In genomic region chr16:4660454-4661007, GRCh38 we compare ENCODE assay signal across 8 cellular contexts. TPM values are rescaled to one million over a fixed set of nuclear protein-coding genes. Genes with fewer than 3 reads are reported as not detected.
A peak's percentile ranks its signal among the peaks of the same experiment; 100 is the strongest.
DNase-seq lines count a peak whose midpoint lies in the region; ATAC-seq, FAIRE-seq and TF ChIP-seq lines count a peak whose summit lies in the region.

No MANE protein-coding gene starts in this region.

- CTCF ChIA-PET in Calu3 (lab: Charles Lee): no interaction called here

- H3K27ac ChIP-seq in RWPE2 (ENCODE audit: poor library complexity, severe bottlenecking) (no peak overlapping the region), kidney (ENCODE audit: low read depth in 2 of 2, low read length in 2 of 2) (no peak overlapping the region)

- no peaks in the 10 kb centered on the region for H3K9me3 Mint-ChIP-seq in activated naive CD8-positive, alpha-beta T cell (ENCODE audit: low read depth)
- no peaks in the 10 kb centered on the region for H3K9me3 Mint-ChIP-seq in Calu3 (ENCODE audit: low read depth, unreplicated experiment)

- no peaks in the 10 kb centered on the region for H3K27me3 ChIP-seq in RWPE2 (ENCODE audit: insufficient read depth, poor library complexity, severe bottlenecking)

- intact Hi-C loops in kidney (cut with DNase I) (no loop called here), Calu3 (cut with micrococcal nuclease; ENCODE audit: unreplicated experiment) (no loop called here)

- peak overlapping the region; percentile 43 for H3K4me3 Mint-ChIP-seq in activated naive CD8-positive, alpha-beta T cell
- H3K4me3 Mint-ChIP-seq in Calu3 (ENCODE audit: low read depth, unreplicated experiment): no peak overlapping the region

- ATAC-seq in GM18498 (IDR thresholded peaks at IDR 0.05; ENCODE audit: unreplicated experiment) (peak; percentile 41), RWPE2 (ENCODE audit: low read depth) (peak; percentile 17; the same call in 1 of the 3 replicates)

- H3K9me3 ChIP-seq in RWPE2 (ENCODE audit: severe bottlenecking) (no peaks in the 10 kb centered on the region), kidney (ENCODE audit: control insufficient read depth in 1 of 2, low read length in 2 of 2) (no peaks in the 10 kb centered on the region)

- peak overlapping the region; percentile 34 for H3K27ac Mint-ChIP-seq in activated naive CD8-positive, alpha-beta T cell
- H3K27ac Mint-ChIP-seq in Calu3 (ENCODE audit: unreplicated experiment): no peak overlapping the region

- H3K9ac ChIP-seq in kidney (ENCODE audit: low read length in 2 of 2): no peak overlapping the region

- no peak for FAIRE-seq in kidney (lab: Jason Lieb, UNC)

- H3K4me1 ChIP-seq in RWPE2 (ENCODE audit: insufficient read depth, poor library complexity, severe bottlenecking) (peaks cover 15% of the 10 kb centered on the region), kidney (ENCODE audit: control insufficient read depth in 1 of 2, insufficient read depth in 1 of 2, low read depth in 1 of 2, low read length in 2 of 2) (peaks cover 4 to 28% of the 10 kb centered on the region in 2 donors)

- DNase-seq in RWPE2 (ENCODE audit: low spot score) (no peak), kidney (peak; percentile 90), Calu3 (no peak), SIG-M5 treated with dmso at 0.1 percent for 504 hours (lab: John Stamatoyannopoulos, UW; ENCODE audit: unreplicated experiment) (no peak), HuH-7.5 (ENCODE audit: low spot score) (no peak)
- DNase-seq in stimulated activated CD8-positive, alpha-beta memory T cell treated with anti-CD3 and anti-CD28 coated beads, Interleukin-12 subunit alpha, Interleukin-12 subunit beta, amount 100 ng/mL, for 1 hour (ENCODE audit: low read depth): peak; percentile 36

- H3K4me3 ChIP-seq in RWPE2 (ENCODE audit: severe bottlenecking) (no peak overlapping the region), kidney (ENCODE audit: low read length in 2 of 2) (no peak overlapping the region)

- no TSS peak for BruUV-seq in Calu3 (replicated peaks; lab: Mats Ljungman, UMichigan)

- TF ChIP-seq CTCF in RWPE2 (IDR thresholded peaks at IDR 0.05; ENCODE audit: poor library complexity, severe bottlenecking): no peak
- no peak for TF ChIP-seq CTCF in kidney (IDR thresholded peaks at IDR 0.05; ENCODE audit: borderline replicate concordance, extremely low read depth, insufficient read depth)
- TF ChIP-seq CTCF in Calu3 (IDR thresholded peaks at IDR 0.05; ENCODE audit: unreplicated experiment): no peak

- H3K27me3 Mint-ChIP-seq in activated naive CD8-positive, alpha-beta T cell: no peaks in the 10 kb centered on the region
- no peaks in the 10 kb centered on the region for H3K27me3 Mint-ChIP-seq in Calu3 (ENCODE audit: unreplicated experiment)

- H3K36me3 ChIP-seq in RWPE2 (ENCODE audit: low read depth) (peaks cover 17% of the 10 kb centered on the region), kidney (ENCODE audit: control insufficient read depth in 1 of 2, insufficient read depth in 2 of 2, low read length in 2 of 2) (peaks cover 7 to 15% of the 10 kb centered on the region in 2 donors)

- H3K36me3 Mint-ChIP-seq in activated naive CD8-positive, alpha-beta T cell: no peaks in the 10 kb centered on the region
- H3K36me3 Mint-ChIP-seq in Calu3 (ENCODE audit: insufficient read depth, unreplicated experiment): peaks cover 61% of the 10 kb centered on the region

- H3K4me1 Mint-ChIP-seq in activated naive CD8-positive, alpha-beta T cell (ENCODE audit: low read depth): peaks cover 62% of the 10 kb centered on the region
- H3K4me1 Mint-ChIP-seq in Calu3 (ENCODE audit: low read depth, unreplicated experiment): peaks cover 20% of the 10 kb centered on the region

RNA-seq across cellular contexts. Expression of gene NUDT16L1, which starts 32.8 kb away (rescaled TPM):
- 30.6 TPM for total RNA-seq in kidney
- 69.4 TPM for polyA plus RNA-seq in kidney (ENCODE audit: insufficient read depth, low read depth, low replicate concordance)
- 30.6 and 32.6 TPM in 2 replicates for total RNA-seq in Calu3 (2022)

RNA-seq across cellular contexts. Expression of gene MGRN1, which starts 35.9 kb away (rescaled TPM):
- total RNA-seq in kidney (90.8 TPM), Calu3 (2022) (105 and 114 TPM in 2 replicates)
- 19.7 TPM for polyA plus RNA-seq in kidney (ENCODE audit: insufficient read depth, low read depth, low replicate concordance)

RNA-seq across cellular contexts. Expression of gene UBALD1, which starts 45.8 kb away (rescaled TPM):
- total RNA-seq in kidney (38.3 TPM), Calu3 (2022) (54.4 and 55.6 TPM in 2 replicates)
- 31.8 TPM for polyA plus RNA-seq in kidney (ENCODE audit: insufficient read depth, low read depth, low replicate concordance)

Comparison
In these comparisons a context has a peak if more than half of its experiments do, and no peak if none do; other contexts are left out.
1. DNase-seq: peak in kidney (single experiment) and stimulated activated CD8-positive, alpha-beta memory T cell treated with anti-CD3 and anti-CD28 coated beads, Interleukin-12 subunit alpha, Interleukin-12 subunit beta, amount 100 ng/mL, for 1 hour (single experiment); none in RWPE2 (single experiment), Calu3 (single experiment), SIG-M5 treated with dmso at 0.1 percent for 504 hours (single experiment) and HuH-7.5 (single experiment).